In genomic region chr14:104598039-104598438, GRCh38 we compare ENCODE assay signal across 20 cellular contexts. TPM values are rescaled to one million over a fixed set of nuclear protein-coding genes. Genes with fewer than 3 reads are reported as not detected.
DNase-seq lines count a peak whose midpoint lies in the region; ATAC-seq, FAIRE-seq and TF ChIP-seq lines count a peak whose summit lies in the region.
"Had no signal": no experiment of that assay in that cellular context is flagged by ENCODE, and none has a peak within 500 bp of the region (broad histone marks: within the 10 kb centered on the region; RNA-seq: fewer than 3 reads in every experiment).

No MANE protein-coding gene starts in this region.

- CTCF ChIA-PET in RWPE1 (lab: Yijun Ruan, JAX) = no interaction called here

- no peaks in the 10 kb centered on the region for H3K36me3 Mint-ChIP-seq in activated naive CD4-positive, alpha-beta T cell treated with anti-CD3 and anti-CD28 coated beads, Interleukin-2, amount 50 U/mL, for 72 hours

- TF ChIP-seq CTCF in bronchial epithelial cell (IDR thresholded peaks at IDR 0.05; ENCODE audit: insufficient read depth, low read length, severe bottlenecking) (no peak), osteoblast (IDR thresholded peaks at IDR 0.05; ENCODE audit: extremely low read depth, low read depth, low read length) (no peak), RWPE1 (conservative IDR thresholded peaks at IDR 0.05; ENCODE audit: low read depth) (no peak), left lung (IDR thresholded peaks at IDR 0.05) (no peak)

- H3K4me2 ChIP-seq in osteoblast (ENCODE audit: insufficient read depth, low read length) = no peak overlapping the region
- H3K4me2 ChIP-seq: KMS-11 had no signal

- peak; percentile 5 for DNase-seq in activated naive CD4-positive, alpha-beta T cell treated with anti-CD3 and anti-CD28 coated beads, Interleukin-2, amount 50 U/mL, for 16 hours
- DNase-seq in activated naive CD4-positive, alpha-beta T cell treated with anti-CD3 and anti-CD28 coated beads, Interleukin-2, amount 50 U/mL, for 72 hours (ENCODE audit: low spot score in 2 of 2) = no peak
- DNase-seq in bronchial epithelial cell (ENCODE audit: low read depth) (no peak), osteoblast (ENCODE audit: insufficient read length, low spot score, missing footprints) (peak; percentile 74), RWPE1 (ENCODE audit: low spot score) (no peak), left lung (no peak)
- DNase-seq: Calu3, GF-D8, GM23248, HFFc6, IMR-90, NCI-H1048, NCI-H2227 treated with DMSO at 0.1 percent for 48 hours had no signal

- H3K4me3 ChIP-seq in bronchial epithelial cell (ENCODE audit: low read depth, low read length) (no peak overlapping the region), osteoblast (ENCODE audit: insufficient read depth, low read length) (no peak overlapping the region), left lung (no peak overlapping the region)
- H3K4me3 ChIP-seq: GM23248, HAP-1 had no signal

- POLR2A ChIA-PET in RWPE1 (lab: Yijun Ruan, JAX; ENCODE audit: low non-redundant PET) = no interaction called here

- H3K27ac Mint-ChIP-seq in activated naive CD4-positive, alpha-beta T cell treated with anti-CD3 and anti-CD28 coated beads, Interleukin-2, amount 50 U/mL, for 72 hours = no peak overlapping the region
- H3K27ac Mint-ChIP-seq: HFFc6 had no signal

- H3K9me3 ChIP-seq in osteoblast (ENCODE audit: low read depth, low read length) = no peaks in the 10 kb centered on the region
- H3K9me3 ChIP-seq in left lung = no peaks in the 10 kb centered on the region
- H3K9me3 ChIP-seq: HAP-1 had no signal

- H3K36me3 ChIP-seq in bronchial epithelial cell (ENCODE audit: control insufficient read depth, insufficient read depth, low read length) (no peaks in the 10 kb centered on the region), osteoblast (ENCODE audit: insufficient read depth, low read length) (no peaks in the 10 kb centered on the region), left lung (no peaks in the 10 kb centered on the region)
- H3K36me3 ChIP-seq: HAP-1 had no signal

- intact Hi-C loops in left lung (cut with DNase I) = no loop called here

- no peak overlapping the region for H3K27ac ChIP-seq in osteoblast (ENCODE audit: low read depth, low read length)
- H3K27ac ChIP-seq in RWPE1 = no peak overlapping the region
- no peak overlapping the region for H3K27ac ChIP-seq in left lung
- H3K27ac ChIP-seq: GM23248, KMS-11 had no signal

- no peak for ATAC-seq in activated naive CD4-positive, alpha-beta T cell treated with anti-CD3 and anti-CD28 coated beads, Interleukin-2, amount 50 U/mL, for 72 hours
- ATAC-seq in left lung (no peak), esophagus mucosa (no peak)
- ATAC-seq: Panc1 had no signal

- H3K27me3 ChIP-seq in bronchial epithelial cell (ENCODE audit: control insufficient read depth, insufficient read depth, low read length) = no peaks in the 10 kb centered on the region
- H3K27me3 ChIP-seq in osteoblast (ENCODE audit: insufficient read depth, low read length) = no peaks in the 10 kb centered on the region
- H3K27me3 ChIP-seq in left lung = peaks cover 0 to 99% of the 10 kb centered on the region in 2 donors

- H3K4me1 ChIP-seq in osteoblast (ENCODE audit: insufficient read depth, low read length) (no peaks in the 10 kb centered on the region), left lung (no peaks in the 10 kb centered on the region)
- H3K4me1 ChIP-seq: HAP-1 had no signal

- no peak overlapping the region for H2AFZ ChIP-seq in osteoblast (ENCODE audit: low read length)
- H2AFZ ChIP-seq: GM23248 had no signal

- H3K9me3 Mint-ChIP-seq in activated naive CD4-positive, alpha-beta T cell treated with anti-CD3 and anti-CD28 coated beads, Interleukin-2, amount 50 U/mL, for 72 hours = no peaks in the 10 kb centered on the region
- H3K9me3 Mint-ChIP-seq: HFFc6 had no signal

- H3K79me2 ChIP-seq in osteoblast (ENCODE audit: insufficient read depth, low read length) = no peaks in the 10 kb centered on the region

- FAIRE-seq in bronchial epithelial cell (lab: Jason Lieb, UNC) = peak; percentile 52

- no peaks in the 10 kb centered on the region for H4K20me1 ChIP-seq in osteoblast (ENCODE audit: insufficient read depth, low read length)

RNA-seq across cellular contexts. Expression of gene TMEM179, which starts 6.5 kb away (rescaled TPM):
- under 1 TPM in 1 of 2 donors, not detected in 1; 0.23 TPM for total RNA-seq in activated naive CD4-positive, alpha-beta T cell treated with anti-CD3 and anti-CD28 coated beads, Interleukin-2, amount 50 U/mL, for 72 hours
- total RNA-seq in bronchial epithelial cell = not detected in 2 replicates
- total RNA-seq in osteoblast = not detected in 2 replicates
- under 1 TPM in 1 of 2 donors, not detected in 1; 0.73 TPM for total RNA-seq in left lung
- total RNA-seq in esophagus mucosa = not detected
- total RNA-seq: A172, Calu3, GM23248, HFFc6, IMR-90, OCI-LY7 had no signal

RNA-seq across cellular contexts. Expression of gene C14orf180, which starts 18.5 kb away (rescaled TPM):
- not detected for total RNA-seq in activated naive CD4-positive, alpha-beta T cell treated with anti-CD3 and anti-CD28 coated beads, Interleukin-2, amount 50 U/mL, for 72 hours
- not detected in 2 replicates for total RNA-seq in bronchial epithelial cell
- not detected in 2 replicates for total RNA-seq in osteoblast
- not detected for total RNA-seq in left lung
- total RNA-seq in esophagus mucosa = not detected
- total RNA-seq: A172, Calu3, GM23248, HFFc6, IMR-90, NCI-H460, OCI-LY7 had no signal

Comparison
In these comparisons a context has a peak if more than half of its experiments do, and no peak if none do; other contexts are left out.
1. DNase-seq: peak in activated naive CD4-positive, alpha-beta T cell treated with anti-CD3 and anti-CD28 coated beads, Interleukin-2, amount 50 U/mL, for 16 hours (single experiment) and osteoblast (single experiment); none in activated naive CD4-positive, alpha-beta T cell treated with anti-CD3 and anti-CD28 coated beads, Interleukin-2, amount 50 U/mL, for 72 hours (0 of 2), bronchial epithelial cell (single experiment), RWPE1 (single experiment) and left lung (0 of 2).